Comparison of ENCODE assay signal across 1 cellular context in the genomic region with DNA sequence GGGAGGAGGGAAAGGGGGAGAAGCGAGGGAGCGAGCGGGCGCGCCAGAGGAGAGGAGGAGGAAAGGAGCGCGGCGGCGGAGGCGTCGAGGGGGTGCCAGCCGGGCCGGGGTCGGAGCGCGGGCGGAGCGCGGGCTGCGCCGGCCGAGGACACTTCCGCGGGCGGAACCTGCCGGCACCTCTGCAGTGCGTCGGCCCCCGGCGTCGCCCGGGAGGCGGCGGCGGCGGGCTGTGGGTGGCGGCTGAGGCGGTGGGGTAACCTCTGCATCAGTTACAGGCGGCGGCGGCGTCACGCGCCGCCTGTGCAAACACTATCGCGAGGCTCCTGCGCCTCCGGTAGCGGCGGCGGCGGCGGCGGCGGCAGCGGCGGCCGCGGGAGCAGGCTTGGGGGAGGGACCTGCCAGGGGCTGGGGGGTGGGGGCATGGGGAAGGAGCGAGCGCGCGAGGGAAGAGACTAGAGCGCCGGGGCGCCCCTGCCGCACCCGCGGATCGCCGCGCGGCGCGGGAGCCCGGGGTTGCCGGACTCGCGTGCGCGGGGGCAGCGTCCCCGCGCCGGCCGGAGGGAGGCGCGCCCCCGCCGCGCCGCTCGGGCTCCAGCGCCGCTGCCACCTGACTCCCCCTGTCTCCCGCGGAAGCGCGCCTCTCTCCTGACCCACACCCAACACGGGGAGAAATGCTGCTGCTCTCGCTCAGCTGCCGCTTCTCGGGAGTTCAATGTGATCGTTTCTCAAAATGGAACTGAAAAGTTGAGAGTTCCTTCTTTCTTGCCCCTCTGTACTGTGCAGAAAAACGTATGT.
TF ChIP-seq lines count a peak whose summit lies in the region.

A gene (minus strand): TSS at position 264 of the 795 bp plus-strand sequence. CDS start 465 bp downstream, outside the sequence.

TF ChIP-seq in HepG2, 621 proteins besides CTCF, POLR2A, EP300 and RAD21 (continued from another document and continues in another):
- TF ChIP-seq ZNF205 (CRISPR knock-in tag; IDR thresholded peaks at IDR 0.05) (no peak), GATAD2A (CRISPR knock-in tag; IDR thresholded peaks at IDR 0.05) (peak; percentile 49), ERF (CRISPR knock-in tag; IDR thresholded peaks at IDR 0.05) (0 out of 2 replicates have a peak, but pooled peaks have one; percentile 4), ZNF292 (CRISPR knock-in tag; IDR thresholded peaks at IDR 0.05; ENCODE audit: borderline replicate concordance, low read depth) (peak; percentile 74; the same call in 1 of the 2 replicates), EZH2 (conservative IDR thresholded peaks at IDR 0.05; ENCODE audit: low read depth, low read length) (no peak), REPIN1 (CRISPR knock-in tag; IDR thresholded peaks at IDR 0.05; ENCODE audit: borderline replicate concordance, low read depth) (0 out of 2 replicates have a peak, but pooled peaks have one; percentile 28), ZNF768 (CRISPR knock-in tag; IDR thresholded peaks at IDR 0.05) (peak; percentile 55), ZSCAN21 (CRISPR knock-in tag; IDR thresholded peaks at IDR 0.05; ENCODE audit: borderline replicate concordance) (peak; percentile 52; the same call in 1 of the 2 replicates), ZNF230 (CRISPR knock-in tag; IDR thresholded peaks at IDR 0.05) (0 out of 2 replicates have a peak, but pooled peaks have one; percentile 3), ZBTB38 (CRISPR knock-in tag; IDR thresholded peaks at IDR 0.05) (peak; percentile 15; the same call in 1 of the 2 replicates), RAD51 (IDR thresholded peaks at IDR 0.05; ENCODE audit: borderline replicate concordance) (no peak), ZBTB7A (CRISPR knock-in tag; IDR thresholded peaks at IDR 0.05) (0 out of 2 replicates have a peak, but pooled peaks have one; percentile 26), ETV5 (CRISPR knock-in tag; IDR thresholded peaks at IDR 0.05; ENCODE audit: borderline replicate concordance) (peak; percentile 20), KDM2A (CRISPR knock-in tag; IDR thresholded peaks at IDR 0.05; ENCODE audit: borderline replicate concordance, low read depth) (peak; percentile 68), AGO2 (optimal IDR thresholded peaks at IDR 0.05; ENCODE audit: low read depth, low read length) (peak; percentile 6), ZNF543 (CRISPR knock-in tag; IDR thresholded peaks at IDR 0.05) (peak; percentile 2; the same call in 1 of the 2 replicates), KAT8 (CRISPR knock-in tag; IDR thresholded peaks at IDR 0.05) (peak; percentile 13; the same call in 1 of the 2 replicates), BHLHE40 (IDR thresholded peaks at IDR 0.05; ENCODE audit: low read length) (peak; percentile 34; the same call in 1 of the 2 replicates), CENPT (CRISPR knock-in tag; IDR thresholded peaks at IDR 0.05; ENCODE audit: low read depth) (no peak)
- TF ChIP-seq, protein P1, sequence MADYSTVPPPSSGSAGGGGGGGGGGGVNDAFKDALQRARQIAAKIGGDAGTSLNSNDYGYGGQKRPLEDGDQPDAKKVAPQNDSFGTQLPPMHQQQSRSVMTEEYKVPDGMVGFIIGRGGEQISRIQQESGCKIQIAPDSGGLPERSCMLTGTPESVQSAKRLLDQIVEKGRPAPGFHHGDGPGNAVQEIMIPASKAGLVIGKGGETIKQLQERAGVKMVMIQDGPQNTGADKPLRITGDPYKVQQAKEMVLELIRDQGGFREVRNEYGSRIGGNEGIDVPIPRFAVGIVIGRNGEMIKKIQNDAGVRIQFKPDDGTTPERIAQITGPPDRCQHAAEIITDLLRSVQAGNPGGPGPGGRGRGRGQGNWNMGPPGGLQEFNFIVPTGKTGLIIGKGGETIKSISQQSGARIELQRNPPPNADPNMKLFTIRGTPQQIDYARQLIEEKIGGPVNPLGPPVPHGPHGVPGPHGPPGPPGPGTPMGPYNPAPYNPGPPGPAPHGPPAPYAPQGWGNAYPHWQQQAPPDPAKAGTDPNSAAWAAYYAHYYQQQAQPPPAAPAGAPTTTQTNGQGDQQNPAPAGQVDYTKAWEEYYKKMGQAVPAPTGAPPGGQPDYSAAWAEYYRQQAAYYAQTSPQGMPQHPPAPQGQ (CRISPR knock-in tag; IDR thresholded peaks at IDR 0.05; ENCODE audit: borderline replicate concordance) = no peak
- TF ChIP-seq, protein P2, sequence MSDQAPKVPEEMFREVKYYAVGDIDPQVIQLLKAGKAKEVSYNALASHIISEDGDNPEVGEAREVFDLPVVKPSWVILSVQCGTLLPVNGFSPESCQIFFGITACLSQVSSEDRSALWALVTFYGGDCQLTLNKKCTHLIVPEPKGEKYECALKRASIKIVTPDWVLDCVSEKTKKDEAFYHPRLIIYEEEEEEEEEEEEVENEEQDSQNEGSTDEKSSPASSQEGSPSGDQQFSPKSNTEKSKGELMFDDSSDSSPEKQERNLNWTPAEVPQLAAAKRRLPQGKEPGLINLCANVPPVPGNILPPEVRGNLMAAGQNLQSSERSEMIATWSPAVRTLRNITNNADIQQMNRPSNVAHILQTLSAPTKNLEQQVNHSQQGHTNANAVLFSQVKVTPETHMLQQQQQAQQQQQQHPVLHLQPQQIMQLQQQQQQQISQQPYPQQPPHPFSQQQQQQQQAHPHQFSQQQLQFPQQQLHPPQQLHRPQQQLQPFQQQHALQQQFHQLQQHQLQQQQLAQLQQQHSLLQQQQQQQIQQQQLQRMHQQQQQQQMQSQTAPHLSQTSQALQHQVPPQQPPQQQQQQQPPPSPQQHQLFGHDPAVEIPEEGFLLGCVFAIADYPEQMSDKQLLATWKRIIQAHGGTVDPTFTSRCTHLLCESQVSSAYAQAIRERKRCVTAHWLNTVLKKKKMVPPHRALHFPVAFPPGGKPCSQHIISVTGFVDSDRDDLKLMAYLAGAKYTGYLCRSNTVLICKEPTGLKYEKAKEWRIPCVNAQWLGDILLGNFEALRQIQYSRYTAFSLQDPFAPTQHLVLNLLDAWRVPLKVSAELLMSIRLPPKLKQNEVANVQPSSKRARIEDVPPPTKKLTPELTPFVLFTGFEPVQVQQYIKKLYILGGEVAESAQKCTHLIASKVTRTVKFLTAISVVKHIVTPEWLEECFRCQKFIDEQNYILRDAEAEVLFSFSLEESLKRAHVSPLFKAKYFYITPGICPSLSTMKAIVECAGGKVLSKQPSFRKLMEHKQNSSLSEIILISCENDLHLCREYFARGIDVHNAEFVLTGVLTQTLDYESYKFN (CRISPR knock-in tag; conservative IDR thresholded peaks at IDR 0.05) = no peak; the same call in none of the 2 replicates
- TF ChIP-seq, protein P3, sequence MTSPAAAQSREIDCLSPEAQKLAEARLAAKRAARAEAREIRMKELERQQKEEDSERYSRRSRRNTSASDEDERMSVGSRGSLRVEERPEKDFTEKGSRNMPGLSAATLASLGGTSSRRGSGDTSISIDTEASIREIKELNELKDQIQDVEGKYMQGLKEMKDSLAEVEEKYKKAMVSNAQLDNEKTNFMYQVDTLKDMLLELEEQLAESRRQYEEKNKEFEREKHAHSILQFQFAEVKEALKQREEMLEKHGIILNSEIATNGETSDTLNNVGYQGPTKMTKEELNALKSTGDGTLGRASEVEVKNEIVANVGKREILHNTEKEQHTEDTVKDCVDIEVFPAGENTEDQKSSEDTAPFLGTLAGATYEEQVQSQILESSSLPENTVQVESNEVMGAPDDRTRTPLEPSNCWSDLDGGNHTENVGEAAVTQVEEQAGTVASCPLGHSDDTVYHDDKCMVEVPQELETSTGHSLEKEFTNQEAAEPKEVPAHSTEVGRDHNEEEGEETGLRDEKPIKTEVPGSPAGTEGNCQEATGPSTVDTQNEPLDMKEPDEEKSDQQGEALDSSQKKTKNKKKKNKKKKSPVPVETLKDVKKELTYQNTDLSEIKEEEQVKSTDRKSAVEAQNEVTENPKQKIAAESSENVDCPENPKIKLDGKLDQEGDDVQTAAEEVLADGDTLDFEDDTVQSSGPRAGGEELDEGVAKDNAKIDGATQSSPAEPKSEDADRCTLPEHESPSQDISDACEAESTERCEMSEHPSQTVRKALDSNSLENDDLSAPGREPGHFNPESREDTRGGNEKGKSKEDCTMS (CRISPR knock-in tag; conservative IDR thresholded peaks at IDR 0.05) = no peak
- TF ChIP-seq, protein P4, sequence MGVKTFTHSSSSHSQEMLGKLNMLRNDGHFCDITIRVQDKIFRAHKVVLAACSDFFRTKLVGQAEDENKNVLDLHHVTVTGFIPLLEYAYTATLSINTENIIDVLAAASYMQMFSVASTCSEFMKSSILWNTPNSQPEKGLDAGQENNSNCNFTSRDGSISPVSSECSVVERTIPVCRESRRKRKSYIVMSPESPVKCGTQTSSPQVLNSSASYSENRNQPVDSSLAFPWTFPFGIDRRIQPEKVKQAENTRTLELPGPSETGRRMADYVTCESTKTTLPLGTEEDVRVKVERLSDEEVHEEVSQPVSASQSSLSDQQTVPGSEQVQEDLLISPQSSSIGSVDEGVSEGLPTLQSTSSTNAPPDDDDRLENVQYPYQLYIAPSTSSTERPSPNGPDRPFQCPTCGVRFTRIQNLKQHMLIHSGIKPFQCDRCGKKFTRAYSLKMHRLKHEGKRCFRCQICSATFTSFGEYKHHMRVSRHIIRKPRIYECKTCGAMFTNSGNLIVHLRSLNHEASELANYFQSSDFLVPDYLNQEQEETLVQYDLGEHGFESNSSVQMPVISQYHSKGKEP (CRISPR knock-in tag; IDR thresholded peaks at IDR 0.05) = no peak
- TF ChIP-seq, protein P5, sequence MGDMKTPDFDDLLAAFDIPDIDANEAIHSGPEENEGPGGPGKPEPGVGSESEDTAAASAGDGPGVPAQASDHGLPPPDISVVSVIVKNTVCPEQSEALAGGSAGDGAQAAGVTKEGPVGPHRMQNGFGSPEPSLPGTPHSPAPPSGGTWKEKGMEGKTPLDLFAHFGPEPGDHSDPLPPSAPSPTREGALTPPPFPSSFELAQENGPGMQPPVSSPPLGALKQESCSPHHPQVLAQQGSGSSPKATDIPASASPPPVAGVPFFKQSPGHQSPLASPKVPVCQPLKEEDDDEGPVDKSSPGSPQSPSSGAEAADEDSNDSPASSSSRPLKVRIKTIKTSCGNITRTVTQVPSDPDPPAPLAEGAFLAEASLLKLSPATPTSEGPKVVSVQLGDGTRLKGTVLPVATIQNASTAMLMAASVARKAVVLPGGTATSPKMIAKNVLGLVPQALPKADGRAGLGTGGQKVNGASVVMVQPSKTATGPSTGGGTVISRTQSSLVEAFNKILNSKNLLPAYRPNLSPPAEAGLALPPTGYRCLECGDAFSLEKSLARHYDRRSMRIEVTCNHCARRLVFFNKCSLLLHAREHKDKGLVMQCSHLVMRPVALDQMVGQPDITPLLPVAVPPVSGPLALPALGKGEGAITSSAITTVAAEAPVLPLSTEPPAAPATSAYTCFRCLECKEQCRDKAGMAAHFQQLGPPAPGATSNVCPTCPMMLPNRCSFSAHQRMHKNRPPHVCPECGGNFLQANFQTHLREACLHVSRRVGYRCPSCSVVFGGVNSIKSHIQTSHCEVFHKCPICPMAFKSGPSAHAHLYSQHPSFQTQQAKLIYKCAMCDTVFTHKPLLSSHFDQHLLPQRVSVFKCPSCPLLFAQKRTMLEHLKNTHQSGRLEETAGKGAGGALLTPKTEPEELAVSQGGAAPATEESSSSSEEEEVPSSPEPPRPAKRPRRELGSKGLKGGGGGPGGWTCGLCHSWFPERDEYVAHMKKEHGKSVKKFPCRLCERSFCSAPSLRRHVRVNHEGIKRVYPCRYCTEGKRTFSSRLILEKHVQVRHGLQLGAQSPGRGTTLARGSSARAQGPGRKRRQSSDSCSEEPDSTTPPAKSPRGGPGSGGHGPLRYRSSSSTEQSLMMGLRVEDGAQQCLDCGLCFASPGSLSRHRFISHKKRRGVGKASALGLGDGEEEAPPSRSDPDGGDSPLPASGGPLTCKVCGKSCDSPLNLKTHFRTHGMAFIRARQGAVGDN (CRISPR knock-in tag; IDR thresholded peaks at IDR 0.05) = peak; percentile 56
- TF ChIP-seq, protein P6, sequence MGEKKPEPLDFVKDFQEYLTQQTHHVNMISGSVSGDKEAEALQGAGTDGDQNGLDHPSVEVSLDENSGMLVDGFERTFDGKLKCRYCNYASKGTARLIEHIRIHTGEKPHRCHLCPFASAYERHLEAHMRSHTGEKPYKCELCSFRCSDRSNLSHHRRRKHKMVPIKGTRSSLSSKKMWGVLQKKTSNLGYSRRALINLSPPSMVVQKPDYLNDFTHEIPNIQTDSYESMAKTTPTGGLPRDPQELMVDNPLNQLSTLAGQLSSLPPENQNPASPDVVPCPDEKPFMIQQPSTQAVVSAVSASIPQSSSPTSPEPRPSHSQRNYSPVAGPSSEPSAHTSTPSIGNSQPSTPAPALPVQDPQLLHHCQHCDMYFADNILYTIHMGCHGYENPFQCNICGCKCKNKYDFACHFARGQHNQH (CRISPR knock-in tag; IDR thresholded peaks at IDR 0.05) = peak; percentile 37; the same call in 1 of the 2 replicates
- TF ChIP-seq, protein P7, sequence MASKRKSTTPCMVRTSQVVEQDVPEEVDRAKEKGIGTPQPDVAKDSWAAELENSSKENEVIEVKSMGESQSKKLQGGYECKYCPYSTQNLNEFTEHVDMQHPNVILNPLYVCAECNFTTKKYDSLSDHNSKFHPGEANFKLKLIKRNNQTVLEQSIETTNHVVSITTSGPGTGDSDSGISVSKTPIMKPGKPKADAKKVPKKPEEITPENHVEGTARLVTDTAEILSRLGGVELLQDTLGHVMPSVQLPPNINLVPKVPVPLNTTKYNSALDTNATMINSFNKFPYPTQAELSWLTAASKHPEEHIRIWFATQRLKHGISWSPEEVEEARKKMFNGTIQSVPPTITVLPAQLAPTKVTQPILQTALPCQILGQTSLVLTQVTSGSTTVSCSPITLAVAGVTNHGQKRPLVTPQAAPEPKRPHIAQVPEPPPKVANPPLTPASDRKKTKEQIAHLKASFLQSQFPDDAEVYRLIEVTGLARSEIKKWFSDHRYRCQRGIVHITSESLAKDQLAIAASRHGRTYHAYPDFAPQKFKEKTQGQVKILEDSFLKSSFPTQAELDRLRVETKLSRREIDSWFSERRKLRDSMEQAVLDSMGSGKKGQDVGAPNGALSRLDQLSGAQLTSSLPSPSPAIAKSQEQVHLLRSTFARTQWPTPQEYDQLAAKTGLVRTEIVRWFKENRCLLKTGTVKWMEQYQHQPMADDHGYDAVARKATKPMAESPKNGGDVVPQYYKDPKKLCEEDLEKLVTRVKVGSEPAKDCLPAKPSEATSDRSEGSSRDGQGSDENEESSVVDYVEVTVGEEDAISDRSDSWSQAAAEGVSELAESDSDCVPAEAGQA (IDR thresholded peaks at IDR 0.05; ENCODE audit: low read depth) = peak; percentile 10; the same call in 1 of the 2 replicates
- TF ChIP-seq, protein P7 (CRISPR knock-in tag; IDR thresholded peaks at IDR 0.05; ENCODE audit: borderline replicate concordance) = no peak
